9 cellular contexts compared by ENCODE assay signal in the genomic region with DNA sequence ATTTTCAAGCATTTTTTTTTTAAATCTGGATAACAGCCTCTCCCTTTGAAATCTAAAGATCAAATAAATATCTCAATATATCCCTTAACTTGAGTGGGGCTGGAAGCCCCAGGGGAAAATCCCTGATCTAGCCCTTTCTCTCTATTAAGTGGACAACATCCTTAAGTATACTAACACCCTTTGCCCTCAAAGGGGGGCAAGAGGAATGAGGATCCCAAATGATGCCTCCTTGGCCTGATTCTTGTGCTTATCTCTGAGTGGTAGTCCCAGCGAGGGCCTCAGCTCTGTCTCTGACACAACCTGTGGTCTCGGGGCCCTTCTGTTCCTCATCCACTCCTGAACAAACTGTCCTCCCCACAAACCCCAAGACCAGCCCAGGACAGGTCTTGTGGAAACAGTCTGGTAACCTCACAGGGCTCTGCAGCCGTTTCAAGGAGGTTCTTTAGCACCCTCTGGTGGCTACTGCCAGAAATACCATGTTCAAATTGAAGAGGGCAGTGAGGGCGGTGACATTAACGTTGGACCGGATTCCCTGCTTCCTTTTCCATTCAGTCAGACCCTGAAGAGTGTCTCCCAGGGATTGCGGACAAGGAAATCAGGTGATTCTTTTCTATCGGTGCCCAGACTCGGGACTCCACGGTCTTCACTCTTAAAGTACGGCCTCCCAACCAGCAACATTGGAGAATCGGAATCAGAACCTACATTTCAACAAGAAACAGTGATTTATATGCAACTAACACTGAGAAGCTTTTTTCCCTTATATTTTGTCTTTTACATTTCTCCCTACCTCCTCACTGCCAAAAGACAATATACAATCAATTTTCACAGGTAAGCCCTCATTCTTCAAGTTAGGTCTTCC. TPM values are rescaled to one million over a fixed set of nuclear protein-coding genes. Genes with fewer than 3 reads are reported as not detected.
DNase-seq lines count a peak whose midpoint lies in the region; ATAC-seq lines count a peak whose summit lies in the region.
"Had no signal": no experiment of that assay in that cellular context is flagged by ENCODE, and none has a peak within 500 bp of the region (broad histone marks: within the 10 kb centered on the region; RNA-seq: fewer than 3 reads in every experiment).

No MANE protein-coding gene starts in this region.

- H3K36me3 ChIP-seq in CD8-positive, alpha-beta memory T cell (ENCODE audit: insufficient read depth, low read length) = no peaks in the 10 kb centered on the region
- no peaks in the 10 kb centered on the region for H3K36me3 ChIP-seq in mesenchymal stem cell (ENCODE audit: control insufficient read depth in 1 of 2, insufficient read depth in 2 of 2, low read depth in 1 of 2, low read length in 2 of 2)

- H3K79me1 ChIP-seq in mesenchymal stem cell (replicated peaks; ENCODE audit: low read length, poor library complexity, severe bottlenecking) = no peaks in the 10 kb centered on the region

- peaks cover 4 to 14% (median 12%) of the 10 kb centered on the region in 3 donors for H3K4me1 Mint-ChIP-seq in CD8-positive, alpha-beta memory T cell
- H3K4me1 Mint-ChIP-seq in activated CD4-positive, alpha-beta memory T cell treated with anti-CD3 and anti-CD28 coated beads for 36 hours (ENCODE audit: low read depth) = peaks cover 5% of the 10 kb centered on the region

- POLR2A ChIA-PET in CD8-positive, alpha-beta memory T cell (lab: Charles Lee) = no interaction called here
- POLR2A ChIA-PET in activated CD4-positive, alpha-beta memory T cell treated with anti-CD3 and anti-CD28 coated beads for 36 hours (lab: Charles Lee) = no interaction called here

- ATAC-seq in GM19452 (IDR thresholded peaks at IDR 0.05; ENCODE audit: unreplicated experiment) (peak; percentile 96), HG03469 (IDR thresholded peaks at IDR 0.05; ENCODE audit: unreplicated experiment) (peak; percentile 93)

- H3K27ac Mint-ChIP-seq in CD8-positive, alpha-beta memory T cell = peak overlapping the region in 1 of 8 donors; percentile 44
- H3K27ac Mint-ChIP-seq in activated CD4-positive, alpha-beta memory T cell treated with anti-CD3 and anti-CD28 coated beads for 36 hours = no peak overlapping the region

- peaks cover 2 to 9% of the 10 kb centered on the region in 2 donors for H3K27me3 Mint-ChIP-seq in CD8-positive, alpha-beta memory T cell
- H3K27me3 Mint-ChIP-seq in activated CD4-positive, alpha-beta memory T cell treated with anti-CD3 and anti-CD28 coated beads for 36 hours = peaks cover 15% of the 10 kb centered on the region

- no peak overlapping the region for H3K23ac ChIP-seq in mesenchymal stem cell (ENCODE audit: low read length in 2 of 2)

- H3K4me3 ChIP-seq in CD8-positive, alpha-beta memory T cell (ENCODE audit: low read length) = no peak overlapping the region
- H3K4me3 ChIP-seq in mesenchymal stem cell (ENCODE audit: insufficient read depth in 1 of 2, low read depth in 1 of 2, low read length in 2 of 2) = peak overlapping the region in 1 of 2 experiments; percentile 28

- CTCF ChIA-PET in CD8-positive, alpha-beta memory T cell (lab: Charles Lee) = interaction anchor here (1.2 to 4.8 kb wide), 7 partner anchors 8 to 241 kb away, joined by 3 to 25 read pairs (median 4); a partner anchor contains a TSS
- CTCF ChIA-PET in activated CD4-positive, alpha-beta memory T cell treated with anti-CD3 and anti-CD28 coated beads for 36 hours (lab: Charles Lee) = interaction anchor here (0.6 to 7.6 kb wide), 28 partner anchors 9 to 546 kb away, joined by 3 to 92 read pairs (median 4); a partner anchor contains a TSS

- no peak overlapping the region for H4K8ac ChIP-seq in mesenchymal stem cell (ENCODE audit: low read length)

- H3K14ac ChIP-seq in mesenchymal stem cell (ENCODE audit: low read length in 2 of 2) = no peak overlapping the region

- H3K9me3 ChIP-seq in CD8-positive, alpha-beta memory T cell (ENCODE audit: low read length) = no peaks in the 10 kb centered on the region
- no peaks in the 10 kb centered on the region for H3K9me3 ChIP-seq in mesenchymal stem cell (ENCODE audit: control insufficient read depth, low read length)

- H2BK5ac ChIP-seq in mesenchymal stem cell (ENCODE audit: low read depth, low read length, poor library complexity, severe bottlenecking) = no peak overlapping the region

- H3K9me3 Mint-ChIP-seq in CD8-positive, alpha-beta memory T cell = no peaks in the 10 kb centered on the region
- H3K9me3 Mint-ChIP-seq in activated CD4-positive, alpha-beta memory T cell treated with anti-CD3 and anti-CD28 coated beads for 36 hours = no peaks in the 10 kb centered on the region

- peak overlapping the region; percentile 2 for H3K4me2 ChIP-seq in mesenchymal stem cell (ENCODE audit: low read length, poor library complexity, severe bottlenecking)

- peak overlapping the region; percentile 70 for H2BK15ac ChIP-seq in mesenchymal stem cell (ENCODE audit: low read depth, poor library complexity, severe bottlenecking)

- peak; percentile 25 to 66 (median 35) for DNase-seq in CD8-positive, alpha-beta memory T cell
- DNase-seq in NCI-H82 (lab: John Stamatoyannopoulos, UW) (peak; percentile 85), mesenchymal stem cell (peak; percentile 75)
- DNase-seq in activated CD4-positive, alpha-beta memory T cell treated with anti-CD3 and anti-CD28 coated beads for 36 hours = peak; percentile 71
- peak; percentile 8 for DNase-seq in effector CD8-positive, alpha-beta T cell (lab: John Stamatoyannopoulos, UW)
- DNase-seq in stimulated activated CD8-positive, alpha-beta memory T cell treated with anti-CD3 and anti-CD28 coated beads, Interleukin-4, amount 100 ng/mL, for 24 hours (ENCODE audit: low read depth) = peak; percentile 28

- H4K91ac ChIP-seq in mesenchymal stem cell (ENCODE audit: low read length) = no peak overlapping the region

- no peaks in the 10 kb centered on the region for H3K4me1 ChIP-seq in CD8-positive, alpha-beta memory T cell (ENCODE audit: insufficient read depth, low read length)
- peaks cover 2% of the 10 kb centered on the region for H3K4me1 ChIP-seq in mesenchymal stem cell (ENCODE audit: control insufficient read depth, insufficient read depth, low read depth, low read length)

- no peak overlapping the region for H2BK120ac ChIP-seq in mesenchymal stem cell (ENCODE audit: low read depth, low read length)

- intact Hi-C loops in activated CD4-positive, alpha-beta memory T cell treated with anti-CD3 and anti-CD28 coated beads for 36 hours (cut with micrococcal nuclease) = loop anchor here (1.0 to 10.0 kb wide), 3 partner anchors 153 to 374 kb away; no protein-coding TSS in a partner anchor

- no peak overlapping the region for H3K27ac ChIP-seq in CD8-positive, alpha-beta memory T cell (ENCODE audit: low read depth, low read length)
- no peak overlapping the region for H3K27ac ChIP-seq in mesenchymal stem cell (ENCODE audit: low read length, poor library complexity, severe bottlenecking)

- H2BK12ac ChIP-seq in mesenchymal stem cell (ENCODE audit: low read length in 2 of 2) = no peak overlapping the region

- no peak overlapping the region for H3K4me3 Mint-ChIP-seq in CD8-positive, alpha-beta memory T cell
- H3K4me3 Mint-ChIP-seq in activated CD4-positive, alpha-beta memory T cell treated with anti-CD3 and anti-CD28 coated beads for 36 hours = no peak overlapping the region

- no peak overlapping the region for H3K4ac ChIP-seq in mesenchymal stem cell (ENCODE audit: low read depth in 1 of 2, low read length in 2 of 2)

- peak overlapping the region; percentile 60 for H3K9ac ChIP-seq in mesenchymal stem cell (ENCODE audit: low read length)

- WGBS in mesenchymal stem cell = 18% methylated on average over 12 of the region's 12 CpGs

- H3K36me3 Mint-ChIP-seq in CD8-positive, alpha-beta memory T cell = peaks cover 0 to 5% (median 0%) of the 10 kb centered on the region in 3 donors
- no peaks in the 10 kb centered on the region for H3K36me3 Mint-ChIP-seq in activated CD4-positive, alpha-beta memory T cell treated with anti-CD3 and anti-CD28 coated beads for 36 hours

- H3K18ac ChIP-seq in mesenchymal stem cell (ENCODE audit: low read depth in 1 of 2, low read length in 2 of 2) = peak overlapping the region in 1 of 2 experiments; percentile 56

- H3K27me3 ChIP-seq in CD8-positive, alpha-beta memory T cell (ENCODE audit: insufficient read depth, low read length, poor library complexity, severe bottlenecking) = no peaks in the 10 kb centered on the region
- no peaks in the 10 kb centered on the region for H3K27me3 ChIP-seq in mesenchymal stem cell (ENCODE audit: control insufficient read depth in 1 of 2, insufficient read depth in 1 of 2, low read length in 2 of 2)

- H2AFZ ChIP-seq in mesenchymal stem cell (ENCODE audit: low read depth, low read length) = peak overlapping the region; percentile 90

- no peak overlapping the region for H2AK5ac ChIP-seq in mesenchymal stem cell (ENCODE audit: low read length, severe bottlenecking)

RNA-seq across cellular contexts. Expression of a gene that starts 13.0 kb away (rescaled TPM):
- 1 to 10 TPM; 2.3 to 3.1 TPM for total RNA-seq in CD8-positive, alpha-beta memory T cell
- polyA plus RNA-seq in CD8-positive, alpha-beta memory T cell = 0.24 TPM
- 1 to 10 TPM; 2.8 to 3.0 TPM for total RNA-seq in activated CD4-positive, alpha-beta memory T cell treated with anti-CD3 and anti-CD28 coated beads for 36 hours
- polyA plus RNA-seq in mesenchymal stem cell (2013, experiment 1 of 2) = not detected
- not detected for polyA plus RNA-seq in mesenchymal stem cell (2013, experiment 2 of 2)
- total RNA-seq: T-helper 2 cell treated with Interferon-gamma antibody and Interleukin-4, amounts not matched to agents 100 ng/mL and 5 ng/mL, for 36 hours had no signal

Comparison
In these comparisons a context has a peak if more than half of its experiments do, and no peak if none do; other contexts are left out.
1. DNase-seq: peak in every context shown above with its lines; median percentile 85 in NCI-H82; 75 in mesenchymal stem cell; 71 in activated CD4-positive, alpha-beta memory T cell treated with anti-CD3 and anti-CD28 coated beads for 36 hours; 35 in CD8-positive, alpha-beta memory T cell; 28 in stimulated activated CD8-positive, alpha-beta memory T cell treated with anti-CD3 and anti-CD28 coated beads, Interleukin-4, amount 100 ng/mL, for 24 hours; 8 in effector CD8-positive, alpha-beta T cell.